Comparison of ENCODE assay signal across 8 cellular contexts in the genomic region with DNA sequence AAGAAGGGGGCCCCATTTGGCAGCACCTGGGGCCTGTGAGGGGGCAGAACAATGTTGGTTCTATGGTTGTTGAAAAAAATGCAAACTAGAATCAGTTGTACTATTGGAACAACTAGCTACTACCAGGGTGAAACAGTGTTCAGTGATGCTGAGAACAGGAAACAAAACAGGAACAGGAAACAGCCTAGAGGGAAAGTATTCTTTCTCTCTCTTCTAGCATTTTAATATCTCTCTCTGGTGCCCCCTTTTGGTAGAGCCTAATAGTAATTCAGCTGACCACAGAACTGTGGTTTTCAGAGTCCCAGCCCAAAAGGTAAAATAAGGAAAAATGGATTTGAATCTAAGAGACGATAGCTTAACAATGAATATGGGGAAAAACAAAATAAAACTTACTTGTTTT.
DNase-seq lines count a peak whose midpoint lies in the region; ATAC-seq and TF ChIP-seq lines count a peak whose summit lies in the region.

No MANE protein-coding gene starts in this region.

- CTCF ChIA-PET in CD8-positive, alpha-beta T cell (lab: Charles Lee), result no interaction called here

- H3K27me3 ChIP-seq in GM06990 (replicated peaks; ENCODE audit: control insufficient read depth, insufficient read depth, low read length) (no peaks in the 10 kb centered on the region), NT2/D1 (ENCODE audit: insufficient read depth, insufficient read length) (no peaks in the 10 kb centered on the region), iPS DF 6.9 (ENCODE audit: control insufficient read depth, insufficient read depth, low read length) (no peaks in the 10 kb centered on the region)
- no peaks in the 10 kb centered on the region for H3K27me3 ChIP-seq in CD8-positive, alpha-beta T cell (ENCODE audit: insufficient read depth, low read length)

- DNase-seq in GM06990 (ENCODE audit: extremely low read depth, insufficient read length) (peak; percentile 24), NT2/D1 (ENCODE audit: low read depth, low spot score) (peak; percentile 9), iPS DF 6.9 (ENCODE audit: low read depth, low spot score) (peak; percentile 29), coronary artery (ENCODE audit: low spot score) (no peak), left colon (no peak)
- DNase-seq in CD8-positive, alpha-beta T cell, result no peak

- H3K27ac Mint-ChIP-seq in CD8-positive, alpha-beta T cell, result no peak overlapping the region

- H3K27ac ChIP-seq in iPS DF 6.9 (ENCODE audit: low read length) (no peak overlapping the region), coronary artery (no peak overlapping the region)
- H3K27ac ChIP-seq in CD8-positive, alpha-beta T cell (ENCODE audit: low read depth, low read length), result no peak overlapping the region

- H3K4me1 ChIP-seq in NT2/D1 (ENCODE audit: insufficient read depth, insufficient read length) (no peaks in the 10 kb centered on the region), iPS DF 6.9 (ENCODE audit: control insufficient read depth, insufficient read depth, low read length) (no peaks in the 10 kb centered on the region)
- H3K4me1 ChIP-seq in CD8-positive, alpha-beta T cell (ENCODE audit: insufficient read depth, low read length), result no peaks in the 10 kb centered on the region

- WGBS in iPS DF 6.9 (ENCODE audit: insufficient coverage, insufficient read length), result no CpG with 5 or more reads among the region's 1 CpG

- H3K36me3 ChIP-seq in GM06990 (ENCODE audit: control insufficient read depth, insufficient read depth, low read length) (no peaks in the 10 kb centered on the region), NT2/D1 (ENCODE audit: insufficient read depth, insufficient read length, low read length) (no peaks in the 10 kb centered on the region), iPS DF 6.9 (ENCODE audit: control insufficient read depth, insufficient read depth, low read length) (no peaks in the 10 kb centered on the region)
- no peaks in the 10 kb centered on the region for H3K36me3 ChIP-seq in CD8-positive, alpha-beta T cell (ENCODE audit: insufficient read depth, low read length)

- H3K4me3 ChIP-seq in GM06990 (replicated peaks; ENCODE audit: low read depth, low read length) (no peak overlapping the region), NT2/D1 (ENCODE audit: insufficient read length, low read depth) (no peak overlapping the region), iPS DF 6.9 (ENCODE audit: low read length) (no peak overlapping the region), coronary artery (no peak overlapping the region)
- H3K4me3 ChIP-seq in CD8-positive, alpha-beta T cell (ENCODE audit: low read depth, low read length), result no peak overlapping the region

- peak; percentile 52 for ATAC-seq in GM21825 (IDR thresholded peaks at IDR 0.05; ENCODE audit: unreplicated experiment)
- no peak for ATAC-seq in CD8-positive, alpha-beta T cell
- ATAC-seq in left colon, result no peak
- ATAC-seq in GM21447 (IDR thresholded peaks at IDR 0.05; ENCODE audit: unreplicated experiment), result no peak

- TF ChIP-seq CTCF in GM06990 (IDR thresholded peaks at IDR 0.05; ENCODE audit: insufficient read depth, low read length, poor library complexity, severe bottlenecking) (peak; percentile 48), coronary artery (IDR thresholded peaks at IDR 0.05) (no peak)
- TF ChIP-seq CTCF in CD8-positive, alpha-beta T cell (IDR thresholded peaks at IDR 0.05), result no peak

- H3K9me3 Mint-ChIP-seq in CD8-positive, alpha-beta T cell, result peaks cover 9% of the 10 kb centered on the region

- H3K27me3 Mint-ChIP-seq in CD8-positive, alpha-beta T cell (ENCODE audit: low read depth), result no peaks in the 10 kb centered on the region

- no peaks in the 10 kb centered on the region for H3K4me1 Mint-ChIP-seq in CD8-positive, alpha-beta T cell (ENCODE audit: low read depth)

- no peak overlapping the region for H3K4me3 Mint-ChIP-seq in CD8-positive, alpha-beta T cell

- H3K36me3 Mint-ChIP-seq in CD8-positive, alpha-beta T cell, result no peaks in the 10 kb centered on the region

- no peak overlapping the region for H3K9ac ChIP-seq in NT2/D1 (ENCODE audit: insufficient read length, low read depth)

- H3K9me3 ChIP-seq in NT2/D1 (ENCODE audit: insufficient read depth, low read length), result 0 out of 2 replicates have a peak, but pooled peaks cover 6% of the 10 kb centered on the region
- no peaks in the 10 kb centered on the region for H3K9me3 ChIP-seq in iPS DF 6.9 (ENCODE audit: control insufficient read depth, insufficient read depth, low read length)
- peaks cover 4% of the 10 kb centered on the region for H3K9me3 ChIP-seq in CD8-positive, alpha-beta T cell (ENCODE audit: low read length)

- POLR2A ChIA-PET in CD8-positive, alpha-beta T cell (lab: Charles Lee), result no interaction called here

- intact Hi-C loops in CD8-positive, alpha-beta T cell (cut with DNase I, micrococcal nuclease), result no loop called here
- intact Hi-C loops in left colon (cut with DNase I, micrococcal nuclease), result no loop called here

Comparison
In these comparisons a context has a peak if more than half of its experiments do, and no peak if none do; other contexts are left out.
1. DNase-seq: peak in GM06990 (single experiment), NT2/D1 (single experiment) and iPS DF 6.9 (single experiment); none in coronary artery (single experiment), CD8-positive, alpha-beta T cell (0 of 7) and left colon (0 of 2).